In genomic region chr14:59463773-59464650, GRCh38 we compare ENCODE assay signal across 8 cellular contexts. TPM values are rescaled to one million over a fixed set of nuclear protein-coding genes. Genes with fewer than 3 reads are reported as not detected.
DNase-seq lines count a peak whose midpoint lies in the region; ATAC-seq and TF ChIP-seq lines count a peak whose summit lies in the region.

No MANE protein-coding gene starts in this region.

- intact Hi-C loops in right cardiac atrium (cut with DNase I) = no loop called here
- intact Hi-C loops in sciatic nerve (cut with DNase I) = no loop called here

- peaks cover 1% of the 10 kb centered on the region for H3K36me3 Mint-ChIP-seq in activated naive CD4-positive, alpha-beta T cell treated with anti-CD3 and anti-CD28 coated beads, Interleukin-2, amount 10 ng/mL, durations not matched to agents 7 days and 5 days

- no peaks in the 10 kb centered on the region for H3K9me3 ChIP-seq in right cardiac atrium (ENCODE audit: control insufficient read depth, low read length)

- ATAC-seq in right cardiac atrium (peak; percentile 61 to 64), sciatic nerve (peak; percentile 32)

- no peaks in the 10 kb centered on the region for H3K4me1 ChIP-seq in right cardiac atrium (ENCODE audit: control insufficient read depth, insufficient read depth, low read length)

- CTCF ChIA-PET in AG04449 (lab: Yijun Ruan, JAX) = interaction anchor here (0.7 to 1.6 kb wide), 6 partner anchors 8 to 436 kb away, joined by 3 to 5 read pairs (median 4); partner anchors contain the start of genes JKAMP and L3HYPDH
- CTCF ChIA-PET in activated naive CD4-positive, alpha-beta T cell treated with anti-CD3 and anti-CD28 coated beads, Interleukin-2, amount 10 ng/mL, durations not matched to agents 7 days and 5 days (lab: Charles Lee) = interaction anchor here (1.0 to 1.3 kb wide), 2 partner anchors 8 to 113 kb away, joined by 3 read pairs; no protein-coding TSS in a partner anchor

- H3K27me3 Mint-ChIP-seq in activated naive CD4-positive, alpha-beta T cell treated with anti-CD3 and anti-CD28 coated beads, Interleukin-2, amount 10 ng/mL, durations not matched to agents 7 days and 5 days = peaks cover 19% of the 10 kb centered on the region

- no peak overlapping the region for H3K27ac Mint-ChIP-seq in activated naive CD4-positive, alpha-beta T cell treated with anti-CD3 and anti-CD28 coated beads, Interleukin-2, amount 10 ng/mL, durations not matched to agents 7 days and 5 days

- H3K27me3 ChIP-seq in HL-60 (ENCODE audit: insufficient read depth, poor library complexity, severe bottlenecking) (no peaks in the 10 kb centered on the region), right cardiac atrium (ENCODE audit: control insufficient read depth, insufficient read depth) (no peaks in the 10 kb centered on the region)

- WGBS in right cardiac atrium = 26% methylated on average over 83 of the region's 83 CpGs

- TF ChIP-seq CTCF in AG04449 (IDR thresholded peaks at IDR 0.05; ENCODE audit: insufficient read depth, low read length, missing control alignments) (no peak), HL-60 (IDR thresholded peaks at IDR 0.05; ENCODE audit: insufficient read depth, low read length) (no peak)

- H3K27ac ChIP-seq in HL-60 (replicated peaks) (no peak overlapping the region), right cardiac atrium (ENCODE audit: low read length) (no peak overlapping the region)

- no peak for DNase-seq in AG04449 (ENCODE audit: low read depth, low spot score)
- peak; percentile 27 for DNase-seq in GM19238 (ENCODE audit: insufficient read length, low spot score)
- DNase-seq in HL-60 (ENCODE audit: low read depth in 1 of 2, low spot score in 1 of 2) = no peak
- peak; percentile 34 for DNase-seq in activated naive CD4-positive, alpha-beta T cell treated with anti-CD3 and anti-CD28 coated beads, Interleukin-2, amount 10 ng/mL, durations not matched to agents 7 days and 5 days
- peak; percentile 41 to 76 (median 74) for DNase-seq in right cardiac atrium
- DNase-seq in sciatic nerve (ENCODE audit: low spot score) = no peak
- DNase-seq in NCI-H446 treated with DMSO at 0.1 percent for 48 hours (lab: John Stamatoyannopoulos, UW) = no peak
- no peak for DNase-seq in EL

- peak overlapping the region; percentile 55 for H3K4me3 ChIP-seq in AG04449 (ENCODE audit: low read depth, low read length)
- peak overlapping the region; percentile 28 for H3K4me3 ChIP-seq in HL-60 (replicated peaks; ENCODE audit: insufficient read depth, low read length)
- H3K4me3 ChIP-seq in right cardiac atrium (ENCODE audit: low read length) = peak overlapping the region; percentile 47

- H3K4me3 Mint-ChIP-seq in activated naive CD4-positive, alpha-beta T cell treated with anti-CD3 and anti-CD28 coated beads, Interleukin-2, amount 10 ng/mL, durations not matched to agents 7 days and 5 days = peak overlapping the region; percentile 80

- POLR2A ChIA-PET in AG04449 (lab: Yijun Ruan, JAX) = no interaction called here

- peaks cover 13% of the 10 kb centered on the region for H3K4me1 Mint-ChIP-seq in activated naive CD4-positive, alpha-beta T cell treated with anti-CD3 and anti-CD28 coated beads, Interleukin-2, amount 10 ng/mL, durations not matched to agents 7 days and 5 days

- no peaks in the 10 kb centered on the region for H3K9me3 Mint-ChIP-seq in activated naive CD4-positive, alpha-beta T cell treated with anti-CD3 and anti-CD28 coated beads, Interleukin-2, amount 10 ng/mL, durations not matched to agents 7 days and 5 days

RNA-seq across cellular contexts. Expression of gene GPR135, which starts 1.2 kb away (rescaled TPM):
- total RNA-seq in right cardiac atrium = 1 to 10 TPM; 4.5 to 5.1 (median 4.9) TPM
- polyA plus RNA-seq in right cardiac atrium = 1.5 TPM
- 6.8 TPM for total RNA-seq in sciatic nerve

RNA-seq across cellular contexts. Expression of gene L3HYPDH, which starts 20.2 kb away (rescaled TPM):
- total RNA-seq in right cardiac atrium (10 to 100 TPM; 18.8 to 28.0 (median 24.7) TPM), sciatic nerve (46.1 TPM)
- 18.1 TPM for polyA plus RNA-seq in right cardiac atrium

RNA-seq across cellular contexts. Expression of gene JKAMP, which starts 20.3 kb away (rescaled TPM):
- total RNA-seq in right cardiac atrium (10 to 100 TPM; 27.9 to 35.4 (median 33.4) TPM), sciatic nerve (37.8 TPM)
- 28.0 TPM for polyA plus RNA-seq in right cardiac atrium

Comparison
In these comparisons a context has a peak if more than half of its experiments do, and no peak if none do; other contexts are left out.
1. DNase-seq: peak in GM19238 (single experiment), activated naive CD4-positive, alpha-beta T cell treated with anti-CD3 and anti-CD28 coated beads, Interleukin-2, amount 10 ng/mL, durations not matched to agents 7 days and 5 days (single experiment) and right cardiac atrium (3 of 3); none in AG04449 (single experiment), HL-60 (0 of 2), sciatic nerve (single experiment), NCI-H446 treated with DMSO at 0.1 percent for 48 hours (single experiment) and EL (single experiment).
2. Peak in every context shown above with its lines, with median percentiles within 50 percentile points of each other: H3K4me3 ChIP-seq.